In the genomic region with DNA sequence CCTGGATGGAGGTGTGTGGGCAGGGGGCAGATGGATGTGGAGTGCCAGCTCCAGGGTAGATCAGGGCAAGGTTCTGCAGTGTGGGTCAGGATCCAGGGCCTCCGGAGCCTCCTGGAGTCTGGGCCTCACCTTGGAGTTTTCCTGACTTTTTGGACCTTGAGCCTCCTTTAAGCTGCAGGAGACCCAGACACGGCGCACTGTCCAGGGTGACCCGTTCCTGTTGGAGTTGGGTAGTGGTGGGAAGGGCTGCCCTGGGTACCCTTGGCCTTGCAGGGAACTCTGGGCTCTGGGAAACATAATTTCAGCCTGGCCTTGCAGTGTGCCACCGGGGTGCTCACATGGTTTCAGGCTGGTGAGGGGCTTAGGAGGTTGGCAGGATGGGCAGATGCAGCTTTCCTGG, we compare ENCODE assay signal across 1 cellular context.
TF ChIP-seq lines count a peak whose summit lies in the region.

No MANE protein-coding gene starts in this region.

TF ChIP-seq in H1, 55 proteins besides CTCF, POLR2A, EP300 and RAD21:
- no peak for TF ChIP-seq HDAC2 (IDR thresholded peaks at IDR 0.05; ENCODE audit: borderline replicate concordance in 1 of 2, low read depth in 2 of 2, low read length in 2 of 2)
- TF ChIP-seq EZH2 (IDR thresholded peaks at IDR 0.05; ENCODE audit: low read depth, low read length, severe bottlenecking): no peak
- no peak for TF ChIP-seq GABPA (IDR thresholded peaks at IDR 0.05; ENCODE audit: borderline replicate concordance, insufficient read depth, low read length)
- no peak for TF ChIP-seq RBBP5 (IDR thresholded peaks at IDR 0.05; ENCODE audit: borderline replicate concordance, low read depth, low read length)
- TF ChIP-seq SRF (IDR thresholded peaks at IDR 0.05; ENCODE audit: low read depth, low read length): no peak
- no peak for TF ChIP-seq BCL11A (IDR thresholded peaks at IDR 0.05; ENCODE audit: low read depth in 2 of 2, low read length in 2 of 2)
- TF ChIP-seq SIX5 (IDR thresholded peaks at IDR 0.05; ENCODE audit: low read depth, low read length): no peak
- no peak for TF ChIP-seq TCF12 (IDR thresholded peaks at IDR 0.05; ENCODE audit: low read depth, low read length)
